Comparison of ENCODE assay signal across 8 cellular contexts in genomic region chr7:34165927-34166550, GRCh38.
DNase-seq lines count a peak whose midpoint lies in the region; ATAC-seq and TF ChIP-seq lines count a peak whose summit lies in the region.

No MANE protein-coding gene starts in this region.

- no peak overlapping the region for H3K4me2 ChIP-seq in hepatocyte

- peak; percentile 54 for ATAC-seq in HG03280 (IDR thresholded peaks at IDR 0.05; ENCODE audit: unreplicated experiment)
- peak; percentile 92 for ATAC-seq in SK-N-SH treated with all-trans-retinoic acid at 6 μM for 48 hours
- no peak for ATAC-seq in HG02885 (IDR thresholded peaks at IDR 0.05; ENCODE audit: poor library complexity, unreplicated experiment)
- ATAC-seq in HG03095 (IDR thresholded peaks at IDR 0.05; ENCODE audit: unreplicated experiment): no peak

- no peaks in the 10 kb centered on the region for H3K4me1 ChIP-seq in hepatocyte (ENCODE audit: insufficient read depth)

- H3K27me3 ChIP-seq in hepatocyte: no peaks in the 10 kb centered on the region

- DNase-seq in hepatocyte (ENCODE audit: low spot score) (peak; percentile 26), cerebellar nuclear complex (lab: John Stamatoyannopoulos, UW) (no peak), posterior vena cava (ENCODE audit: low spot score) (no peak)

- no peak overlapping the region for H3K4me3 ChIP-seq in hepatocyte

- intact Hi-C loops in posterior vena cava (cut with DNase I): no loop called here

- H3K9me2 ChIP-seq in hepatocyte (replicated peaks; ENCODE audit: insufficient read depth): no peaks in the 10 kb centered on the region

- H3K79me2 ChIP-seq in hepatocyte: no peaks in the 10 kb centered on the region

- H4K20me1 ChIP-seq in hepatocyte (ENCODE audit: insufficient read depth, poor library complexity, severe bottlenecking): no peaks in the 10 kb centered on the region

- no peaks in the 10 kb centered on the region for H3K9me3 ChIP-seq in hepatocyte (ENCODE audit: low read depth)

- H3K27ac ChIP-seq in C4-2B (no peak overlapping the region), hepatocyte (no peak overlapping the region)

- H2AFZ ChIP-seq in hepatocyte: no peak overlapping the region

- peak; percentile 84 for TF ChIP-seq CTCF in C4-2B (conservative IDR thresholded peaks at IDR 0.05)
- peak; percentile 57 for TF ChIP-seq CTCF in hepatocyte (IDR thresholded peaks at IDR 0.05; ENCODE audit: poor library complexity)

- no peaks in the 10 kb centered on the region for H3K36me3 ChIP-seq in hepatocyte (replicated peaks; ENCODE audit: insufficient read depth, low read depth)

- 95% methylated on average over 3 of the region's 3 CpGs for WGBS in hepatocyte (ENCODE audit: low lambda C conversion rate, missing lambda C conversion rate)

TF ChIP-seq in SK-N-SH treated with all-trans-retinoic acid at 6 μM for 48 hours, 23 proteins besides CTCF, POLR2A, EP300 and RAD21:
- TF ChIP-seq CSDC2 (CRISPR knock-in tag; IDR thresholded peaks at IDR 0.05) (no peak), CSRNP3 (CRISPR knock-in tag; IDR thresholded peaks at IDR 0.05) (no peak), CREB5 (CRISPR knock-in tag; IDR thresholded peaks at IDR 0.05; ENCODE audit: low read depth) (no peak), ZC3H10 (CRISPR knock-in tag; IDR thresholded peaks at IDR 0.05) (no peak), ZNF70 (CRISPR knock-in tag; IDR thresholded peaks at IDR 0.05) (no peak), POU6F1 (CRISPR knock-in tag; IDR thresholded peaks at IDR 0.05; ENCODE audit: borderline replicate concordance, low read depth) (no peak), ARNTL (CRISPR knock-in tag; IDR thresholded peaks at IDR 0.05; ENCODE audit: borderline replicate concordance, low read depth) (no peak), ZNF8 (CRISPR knock-in tag; IDR thresholded peaks at IDR 0.05) (no peak), SNAI2 (CRISPR knock-in tag; IDR thresholded peaks at IDR 0.05) (no peak), GLIS3 (CRISPR knock-in tag; IDR thresholded peaks at IDR 0.05) (no peak), ESRRG (CRISPR knock-in tag; IDR thresholded peaks at IDR 0.05) (no peak), PATZ1 (CRISPR knock-in tag; IDR thresholded peaks at IDR 0.05; ENCODE audit: borderline replicate concordance) (no peak), TSHZ2 (CRISPR knock-in tag; IDR thresholded peaks at IDR 0.05) (no peak), BACH2 (CRISPR knock-in tag; IDR thresholded peaks at IDR 0.05; ENCODE audit: borderline replicate concordance) (no peak)

Comparison
In these comparisons a context has a peak if more than half of its experiments do, and no peak if none do; other contexts are left out.
1. ATAC-seq: peak in HG03280 (single experiment) and SK-N-SH treated with all-trans-retinoic acid at 6 μM for 48 hours (single experiment); none in HG02885 (single experiment) and HG03095 (single experiment).